Comparison of ENCODE assay signal across 9 cellular contexts in the genomic region with DNA sequence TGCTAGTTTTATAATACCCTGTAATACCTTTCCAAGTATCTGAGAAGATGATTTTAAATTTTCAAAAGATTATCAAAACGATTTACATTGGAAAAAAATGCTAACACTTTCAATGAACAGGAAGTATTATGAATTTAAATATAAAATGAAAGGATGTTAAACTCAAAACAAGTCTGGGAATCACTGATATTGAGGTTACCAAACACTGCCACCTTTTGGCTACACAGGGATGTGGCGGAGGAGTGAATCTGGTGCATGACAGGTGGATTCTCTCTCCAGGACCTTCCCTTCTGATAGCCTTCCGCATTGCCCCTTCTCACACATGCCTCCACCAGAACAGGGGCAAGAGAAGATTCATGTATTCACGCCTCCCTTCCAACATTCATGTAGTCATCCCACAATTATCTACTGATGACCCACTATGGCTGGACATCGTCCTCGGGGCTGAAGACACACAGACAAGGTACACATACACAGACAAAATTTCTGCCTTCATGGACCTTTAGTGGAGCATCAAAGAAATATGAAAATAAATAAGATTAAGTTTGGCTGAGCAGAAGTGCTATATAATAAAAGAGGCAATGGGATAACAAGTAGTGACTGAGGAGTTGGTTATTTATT. TPM values are rescaled to one million over a fixed set of nuclear protein-coding genes. Genes with fewer than 3 reads are reported as not detected.
A peak's percentile ranks its signal among the peaks of the same experiment; 100 is the strongest.
DNase-seq lines count a peak whose midpoint lies in the region; ATAC-seq, FAIRE-seq and TF ChIP-seq lines count a peak whose summit lies in the region.
"Had no signal": no experiment of that assay in that cellular context is flagged by ENCODE, and none has a peak within 500 bp of the region (broad histone marks: within the 10 kb centered on the region; RNA-seq: fewer than 3 reads in every experiment).

No MANE protein-coding gene starts in this region.

- no peaks in the 10 kb centered on the region for H3K27me3 Mint-ChIP-seq in naive thymus-derived CD8-positive, alpha-beta T cell

- 56% methylated on average over 6 of the region's 6 CpGs; no CpG with 5 or more reads in 1 of the 2 experiments for WGBS in H1 (ENCODE audit: extremely low coverage in 1 of 2, insufficient coverage in 1 of 2, insufficient read length in 1 of 2, insufficient replicate concordance in 2 of 2, low coverage in 1 of 2, low lambda C conversion rate in 2 of 2, missing lambda C conversion rate in 1 of 2), 2 experiments

- DNase-seq in COR-L47 (lab: John Stamatoyannopoulos, UW), result peak; percentile 18
- DNase-seq in HFF-Myc (ENCODE audit: extremely low read depth, low read depth), result no peak
- peak; percentile 25 for DNase-seq in SKM-1 treated with dmso at 0.1 percent for 144 hours (lab: John Stamatoyannopoulos, UW; ENCODE audit: unreplicated experiment)
- peak in 1 of 2 experiments; percentile 57 for DNase-seq in H1 (ENCODE audit: low read depth in 1 of 2, low spot score in 2 of 2)
- peak in 7 of 10 donors; percentile 13 to 54 (median 37) for DNase-seq in naive thymus-derived CD8-positive, alpha-beta T cell
- no peak for DNase-seq in SK-N-DZ (ENCODE audit: low spot score)

- no peak overlapping the region for H3K4me3 ChIP-seq in HFF-Myc (replicated peaks; ENCODE audit: low read depth, low read length)
- no peak overlapping the region for H3K4me3 ChIP-seq in H1 (ENCODE audit: extremely low read depth in 1 of 4, insufficient read depth in 2 of 4, low read depth in 3 of 4, low read length in 4 of 4)

- no peaks in the 10 kb centered on the region for H3K4me1 ChIP-seq in H1 (replicated peaks in 1 of 4; ENCODE audit: control insufficient read depth in 3 of 4, insufficient read depth in 4 of 4, low read length in 3 of 4)

- FAIRE-seq in H1 (lab: Jason Lieb, UNC), result peak; percentile 75

- no peak overlapping the region for H3K4ac ChIP-seq in H1 (replicated peaks; ENCODE audit: insufficient read length, low read depth, low read length)

- TF ChIP-seq CTCF in HFF-Myc (IDR thresholded peaks at IDR 0.05; ENCODE audit: low read depth, low read length, missing control alignments) (peak; percentile 69), H1 (IDR thresholded peaks at IDR 0.05; ENCODE audit: control extremely low read depth in 1 of 3, insufficient read depth in 1 of 3, low read depth in 1 of 3, low read length in 3 of 3) (peak; percentile 63 to 77 (median 73))

- H2BK15ac ChIP-seq in H1 (ENCODE audit: low read length), result no peak overlapping the region

- CTCF ChIA-PET in H1 (lab: Charles Lee; ENCODE audit: partially characterized antibody), result interaction anchor here (0.7 to 2.0 kb wide), 8 partner anchors 8 to 140 kb away, joined by 3 to 9 read pairs (median 4); no protein-coding TSS in a partner anchor

- H3K27ac Mint-ChIP-seq in naive thymus-derived CD8-positive, alpha-beta T cell, result peak overlapping the region in 7 of 10 donors; percentile 1 to 77 (median 58)
- H3K27ac Mint-ChIP-seq: T-helper 1 cell treated with Interleukin-12 subunit alpha and Interleukin-12 subunit beta and Interleukin-4 antibody, amounts not matched to agents 30 μg/mL and 1 μg/mL, for 36 hours had no signal

- H3K27me3 ChIP-seq in H1 (replicated peaks in 1 of 4; ENCODE audit: control insufficient read depth in 3 of 4, extremely low read depth in 1 of 4, insufficient read depth in 3 of 4, low read length in 3 of 4), result no peaks in the 10 kb centered on the region

- no peak for TF ChIP-seq POLR2A in H1 (IDR thresholded peaks at IDR 0.05; ENCODE audit: control extremely low read depth in 1 of 2, low read depth in 2 of 2, low read length in 2 of 2)

- no peak overlapping the region for H3K4me2 ChIP-seq in H1 (ENCODE audit: insufficient read depth in 1 of 2, low read depth in 2 of 2, low read length in 2 of 2)

- no peak overlapping the region for H3K9ac ChIP-seq in H1 (replicated peaks in 1 of 4; ENCODE audit: extremely low read depth in 1 of 4, low read depth in 3 of 4, low read length in 3 of 4)

- H2BK12ac ChIP-seq in H1 (ENCODE audit: low read depth, low read length), result no peak overlapping the region

- no peaks in the 10 kb centered on the region for H3K79me2 ChIP-seq in H1 (ENCODE audit: control insufficient read depth in 1 of 2, insufficient read depth in 2 of 2, low read length in 2 of 2)

- no peak overlapping the region for H2AFZ ChIP-seq in H1 (ENCODE audit: low read length)

- no peak overlapping the region for H3K18ac ChIP-seq in H1 (ENCODE audit: extremely low read depth, low read length)

- no peak overlapping the region for H3K27ac ChIP-seq in H1 (ENCODE audit: low read depth, low read length)

- peaks cover 1 to 20% (median 8%) of the 10 kb centered on the region in 4 donors for H3K4me1 Mint-ChIP-seq in naive thymus-derived CD8-positive, alpha-beta T cell

- no peak overlapping the region for H4K91ac ChIP-seq in H1 (replicated peaks; ENCODE audit: insufficient read length, low read length)

- POLR2A ChIA-PET in H1 (lab: Charles Lee; ENCODE audit: partially characterized antibody), result no interaction called here
- POLR2A ChIA-PET in naive thymus-derived CD8-positive, alpha-beta T cell (lab: Charles Lee), result no interaction called here

- H3K4me3 Mint-ChIP-seq in naive thymus-derived CD8-positive, alpha-beta T cell, result no peak overlapping the region
- H3K4me3 Mint-ChIP-seq: T-helper 1 cell treated with Interleukin-12 subunit alpha and Interleukin-12 subunit beta and Interleukin-4 antibody, amounts not matched to agents 30 μg/mL and 1 μg/mL, for 36 hours had no signal

- ATAC-seq in naive thymus-derived CD8-positive, alpha-beta T cell, result peak; percentile 42 to 63
- ATAC-seq in GM21515 (IDR thresholded peaks at IDR 0.05; ENCODE audit: unreplicated experiment), result no peak
- no peak for ATAC-seq in HG03039 (IDR thresholded peaks at IDR 0.05; ENCODE audit: unreplicated experiment)

- no peaks in the 10 kb centered on the region for H3K36me3 ChIP-seq in H1 (ENCODE audit: control insufficient read depth in 2 of 4, insufficient read depth in 4 of 4, low read length in 3 of 4)

- H4K5ac ChIP-seq in H1 (ENCODE audit: insufficient read length, low read depth, low read length), result no peak overlapping the region

- H2BK5ac ChIP-seq in H1 (ENCODE audit: low read depth, low read length), result no peak overlapping the region

- H3K9me3 ChIP-seq in H1 (ENCODE audit: insufficient read depth in 2 of 2, low read depth in 1 of 2, low read length in 1 of 2), result no peaks in the 10 kb centered on the region

- H3K36me3 Mint-ChIP-seq in naive thymus-derived CD8-positive, alpha-beta T cell, result peaks cover 0 to 29% (median 0%) of the 10 kb centered on the region in 3 donors

- no peak overlapping the region for H2BK20ac ChIP-seq in H1 (ENCODE audit: low read length)

- H3K14ac ChIP-seq in H1 (ENCODE audit: insufficient read length), result no peak overlapping the region

- no peaks in the 10 kb centered on the region for H3K23me2 ChIP-seq in H1 (ENCODE audit: low read depth, low read length)

- H3K79me1 ChIP-seq in H1 (ENCODE audit: low read depth, low read length), result no peaks in the 10 kb centered on the region

- no peak overlapping the region for H4K8ac ChIP-seq in H1 (ENCODE audit: extremely low read depth, insufficient read depth, low read length)

- TF ChIP-seq RAD21 in H1 (IDR thresholded peaks at IDR 0.05 in 1 of 2, conservative IDR thresholded peaks at IDR 0.05 in 1 of 2; ENCODE audit: low read depth in 2 of 2, low read length in 2 of 2), result peak; percentile 71 to 76

- H4K20me1 ChIP-seq in H1 (replicated peaks in 1 of 2; ENCODE audit: control insufficient read depth in 1 of 2, insufficient read depth in 2 of 2, low read length in 2 of 2), result no peaks in the 10 kb centered on the region

- no peak overlapping the region for H2AK5ac ChIP-seq in H1 (ENCODE audit: low read depth, low read length)

- no peak for TF ChIP-seq EP300 in H1 (IDR thresholded peaks at IDR 0.05; ENCODE audit: borderline replicate concordance in 1 of 2, low read depth in 2 of 2, low read length in 2 of 2)

- H2BK120ac ChIP-seq in H1 (replicated peaks; ENCODE audit: low read depth, low read length), result no peak overlapping the region

- no peak overlapping the region for H3K23ac ChIP-seq in H1 (ENCODE audit: insufficient read length)

- no peak overlapping the region for H3K56ac ChIP-seq in H1 (replicated peaks; ENCODE audit: insufficient read length, low read depth, low read length)

- no peaks in the 10 kb centered on the region for H3K9me3 Mint-ChIP-seq in naive thymus-derived CD8-positive, alpha-beta T cell
- H3K9me3 Mint-ChIP-seq: T-helper 1 cell treated with Interleukin-12 subunit alpha and Interleukin-12 subunit beta and Interleukin-4 antibody, amounts not matched to agents 30 μg/mL and 1 μg/mL, for 36 hours had no signal

RNA-seq across cellular contexts. Expression of a gene that starts 34.7 kb away (rescaled TPM):
- total RNA-seq in H1 (2021; fragmentation: NEBNext Ultra II Directional; extraction: Animal tissue kit (Norgen Biotek cat#: 25700)), result 11.0 and 11.7 TPM in 2 replicates
- polyA plus RNA-seq in H1 (2011; rRNA removed), result 18.5 and 23.4 TPM in 2 replicates
- polyA plus RNA-seq in H1 (2011; cell fraction: cytosol; rRNA removed), result 26.6 TPM
- 154 TPM for polyA plus RNA-seq in H1 (2011; cell fraction: nucleus; rRNA removed)
- polyA plus RNA-seq in H1 (2012, experiment 1 of 2), result 11.4 to 21.9 TPM (median 16.3 TPM) in 4 replicates
- 6.5 TPM for polyA plus RNA-seq in H1 (2012, experiment 2 of 2)
- polyA plus RNA-seq in H1 (2013, experiment 1 of 2), result 7.1 TPM
- polyA plus RNA-seq in H1 (2013, experiment 2 of 2), result 6.3 TPM
- 15.4 and 15.5 TPM in 2 replicates for polyA minus RNA-seq in H1 (2011; rRNA and poly(A)+ RNA removed)
- polyA minus RNA-seq in H1 (2011; cell fraction: cytosol; rRNA and poly(A)+ RNA removed), result 7.7 TPM
- 34.3 TPM for polyA minus RNA-seq in H1 (2011; cell fraction: nucleus; rRNA and poly(A)+ RNA removed)
- 100 to 1,000 TPM; 156 to 157 TPM for total RNA-seq in naive thymus-derived CD8-positive, alpha-beta T cell
- polyA plus RNA-seq in naive thymus-derived CD8-positive, alpha-beta T cell, result 10 to 100 TPM in 2 of 3 donors, 1 to 10 TPM in 1; 9.9 to 12.1 (median 11.6) TPM
- 21.2 TPM in 2 replicates for polyA plus RNA-seq in SK-N-DZ (2014; cell fraction: cytosol; rRNA removed)
- 161 and 209 TPM in 2 replicates for polyA plus RNA-seq in SK-N-DZ (2014; cell fraction: nucleus; rRNA removed)

RNA-seq across cellular contexts. Expression of a gene that starts 55.1 kb away (rescaled TPM):
- total RNA-seq in H1 (2021; fragmentation: NEBNext Ultra II Directional; extraction: Animal tissue kit (Norgen Biotek cat#: 25700)), result 23.7 and 25.3 TPM in 2 replicates
- 35.7 and 57.1 TPM in 2 replicates for polyA plus RNA-seq in H1 (2011; rRNA removed)
- 41.5 TPM for polyA plus RNA-seq in H1 (2011; cell fraction: cytosol; rRNA removed)
- polyA plus RNA-seq in H1 (2011; cell fraction: nucleus; rRNA removed), result 74.6 TPM
- polyA plus RNA-seq in H1 (2012, experiment 1 of 2), result 26.5 to 39.2 TPM (median 33.0 TPM) in 4 replicates
- polyA plus RNA-seq in H1 (2012, experiment 2 of 2), result 26.5 TPM
- 16.4 TPM for polyA plus RNA-seq in H1 (2013, experiment 1 of 2)
- polyA plus RNA-seq in H1 (2013, experiment 2 of 2), result 14.7 TPM
- 31.9 and 36.2 TPM in 2 replicates for polyA minus RNA-seq in H1 (2011; rRNA and poly(A)+ RNA removed)
- 19.2 TPM for polyA minus RNA-seq in H1 (2011; cell fraction: cytosol; rRNA and poly(A)+ RNA removed)
- 19.1 TPM for polyA minus RNA-seq in H1 (2011; cell fraction: nucleus; rRNA and poly(A)+ RNA removed)
- total RNA-seq in naive thymus-derived CD8-positive, alpha-beta T cell, result 10 to 100 TPM; 11.8 to 15.6 TPM
- polyA plus RNA-seq in naive thymus-derived CD8-positive, alpha-beta T cell, result 10 to 100 TPM; 13.5 to 16.3 (median 14.9) TPM
- polyA plus RNA-seq in SK-N-DZ (2014; cell fraction: cytosol; rRNA removed), result 30.0 and 37.8 TPM in 2 replicates
- polyA plus RNA-seq in SK-N-DZ (2014; cell fraction: nucleus; rRNA removed), result 20.7 and 34.3 TPM in 2 replicates

Comparison
In these comparisons a context has a peak if more than half of its experiments do, and no peak if none do; other contexts are left out.
1. DNase-seq: peak in COR-L47 (single experiment), SKM-1 treated with dmso at 0.1 percent for 144 hours (single experiment) and naive thymus-derived CD8-positive, alpha-beta T cell (7 of 10); none in HFF-Myc (single experiment) and SK-N-DZ (single experiment).
2. ATAC-seq: peak in naive thymus-derived CD8-positive, alpha-beta T cell (2 of 2); none in GM21515 (single experiment) and HG03039 (single experiment).
3. RNA of a gene that starts 34.7 kb away (total RNA-seq): 156 to 157 TPM in naive thymus-derived CD8-positive, alpha-beta T cell; 11.0 to 11.7 TPM in H1; every median in the first group is over 10 times any median in the second.